In genomic region chr7:71334541-71334940, GRCh38 we compare ENCODE assay signal across 30 cellular contexts.
"Had no signal": no experiment of that assay in that cellular context is flagged by ENCODE, and none has a peak within 500 bp of the region (broad histone marks: within the 10 kb centered on the region; RNA-seq: fewer than 3 reads in every experiment).

No MANE protein-coding gene starts in this region.

- ATAC-seq: left colon; left lung; lower lobe of right lung; natural killer cell; pancreas; right cardiac atrium; sciatic nerve; stimulated activated naive B cell treated with anti-CD40 and anti-IgM and Interleukin-4, amounts not matched to agents 10 μg/mL and 1 μg/mL and 100 μg/mL, for 72 hours; stimulated activated naive CD8-positive, alpha-beta T cell treated with anti-CD3 and anti-CD28 coated beads, Interleukin-15, Interleukin-2, amounts not matched to agents 100 U/mL and 50 U/mL, for 24 hours had no signal

- H3K4me3 ChIP-seq: left lung, lower lobe of right lung, pancreas, prostate gland, skin epidermis, stomach, tibial nerve, vagina had no signal

- H3K9me3 Mint-ChIP-seq: neural crest cell had no signal

- H3K4me1 ChIP-seq: left lung, lower lobe of right lung, pancreas, prostate gland, stomach, vagina had no signal

- DNase-seq: hypothalamus; immature natural killer cell; kidney; left colon; left lung; lower lobe of right lung; mammary epithelial cell; mesenchymal stem cell; naive B cell; natural killer cell; nucleus accumbens; pancreas; posterior cingulate gyrus; retina; right cardiac atrium; stimulated activated CD4-positive, alpha-beta T cell treated with anti-CD3 and anti-CD28 coated beads, Interleukin-12 subunit alpha, Interleukin-12 subunit beta, amount 100 ng/mL, for 4 hours; stimulated activated CD4-positive, alpha-beta T cell treated with anti-CD3 and anti-CD28 coated beads, Interleukin-15, amount 100 ng/mL, for 24 hours; stimulated activated CD4-positive, alpha-beta T cell treated with anti-CD3 and anti-CD28 coated beads, Interleukin-2, amount 100 ng/mL, for 24 hours; stimulated activated CD4-positive, alpha-beta T cell treated with anti-CD3 and anti-CD28 coated beads, Interleukin-4, amount 100 ng/mL, for 1 hour; stimulated activated naive B cell treated with anti-CD40 and anti-IgM and Interleukin-4, amounts not matched to agents 10 μg/mL and 1 μg/mL and 100 μg/mL, for 72 hours; stimulated activated naive CD8-positive, alpha-beta T cell treated with anti-CD3 and anti-CD28 coated beads, Interleukin-15, Interleukin-2, amounts not matched to agents 100 U/mL and 50 U/mL, for 24 hours; stomach had no signal

- H3K4me1 Mint-ChIP-seq: immature natural killer cell; naive B cell; natural killer cell; stimulated activated naive B cell treated with anti-CD40 and anti-IgM and Interleukin-4, amounts not matched to agents 10 μg/mL and 1 μg/mL and 100 μg/mL, for 72 hours had no signal

- H3K4me3 Mint-ChIP-seq: immature natural killer cell; naive B cell; natural killer cell; neural crest cell; stimulated activated naive B cell treated with anti-CD40 and anti-IgM and Interleukin-4, amounts not matched to agents 10 μg/mL and 1 μg/mL and 100 μg/mL, for 72 hours; type B pancreatic cell had no signal

- H3K36me3 Mint-ChIP-seq: immature natural killer cell; naive B cell; natural killer cell; stimulated activated naive B cell treated with anti-CD40 and anti-IgM and Interleukin-4, amounts not matched to agents 10 μg/mL and 1 μg/mL and 100 μg/mL, for 72 hours had no signal

- H3K27me3 ChIP-seq: left lung, pancreas, stomach, tibial nerve, vagina had no signal

- H3K36me3 ChIP-seq: left lung, lower lobe of right lung, pancreas, prostate gland, stomach, vagina had no signal

- H3K27ac ChIP-seq: left lung, lower lobe of right lung, pancreas, prostate gland, skin epidermis, stomach, vagina had no signal

- H3K27ac Mint-ChIP-seq: immature natural killer cell; naive B cell; natural killer cell; stimulated activated naive B cell treated with anti-CD40 and anti-IgM and Interleukin-4, amounts not matched to agents 10 μg/mL and 1 μg/mL and 100 μg/mL, for 72 hours; type B pancreatic cell had no signal

- FAIRE-seq: islet of Langerhans, kidney, pancreas had no signal

- H3K27me3 Mint-ChIP-seq: naive B cell; stimulated activated naive B cell treated with anti-CD40 and anti-IgM and Interleukin-4, amounts not matched to agents 10 μg/mL and 1 μg/mL and 100 μg/mL, for 72 hours; type B pancreatic cell had no signal
